Comparison of ENCODE assay signal across 16 cellular contexts in genomic region chr15:79296583-79296982, GRCh38. TPM values are rescaled to one million over a fixed set of nuclear protein-coding genes. Genes with fewer than 3 reads are reported as not detected.
DNase-seq lines count a peak whose midpoint lies in the region; ATAC-seq and TF ChIP-seq lines count a peak whose summit lies in the region.
"Had no signal": no experiment of that assay in that cellular context is flagged by ENCODE, and none has a peak within 500 bp of the region (broad histone marks: within the 10 kb centered on the region; RNA-seq: fewer than 3 reads in every experiment).

No MANE protein-coding gene starts in this region.

- H3K4me1 Mint-ChIP-seq in activated CD4-positive, alpha-beta T cell treated with anti-CD3 and anti-CD28 coated beads for 36 hours: no peaks in the 10 kb centered on the region
- no peaks in the 10 kb centered on the region for H3K4me1 Mint-ChIP-seq in WTC11
- H3K4me1 Mint-ChIP-seq: T-cell had no signal

- H3K27ac ChIP-seq in Karpas-422 (ENCODE audit: low read length): no peak overlapping the region
- no peak overlapping the region for H3K27ac ChIP-seq in osteoblast (ENCODE audit: low read depth, low read length)
- H3K27ac ChIP-seq: breast epithelium, lower lobe of right lung had no signal

- no peaks in the 10 kb centered on the region for H3K9me3 Mint-ChIP-seq in activated CD4-positive, alpha-beta T cell treated with anti-CD3 and anti-CD28 coated beads for 36 hours (ENCODE audit: low read depth)
- peaks cover 7% of the 10 kb centered on the region for H3K9me3 Mint-ChIP-seq in WTC11
- H3K9me3 Mint-ChIP-seq: T-cell had no signal

- intact Hi-C loops in activated CD4-positive, alpha-beta T cell treated with anti-CD3 and anti-CD28 coated beads for 36 hours (cut with DNase I, micrococcal nuclease): no loop called here

- no peaks in the 10 kb centered on the region for H4K20me1 ChIP-seq in Karpas-422 (ENCODE audit: insufficient read depth, low read depth, low read length)
- no peaks in the 10 kb centered on the region for H4K20me1 ChIP-seq in osteoblast (ENCODE audit: insufficient read depth, low read length)

- H3K4me3 Mint-ChIP-seq in activated CD4-positive, alpha-beta T cell treated with anti-CD3 and anti-CD28 coated beads for 36 hours: no peak overlapping the region
- no peak overlapping the region for H3K4me3 Mint-ChIP-seq in WTC11
- H3K4me3 Mint-ChIP-seq: T-cell had no signal

- TF ChIP-seq CTCF in WTC11 (IDR thresholded peaks at IDR 0.05) (no peak), osteoblast (IDR thresholded peaks at IDR 0.05; ENCODE audit: extremely low read depth, low read depth, low read length) (peak; percentile 19)

- no peaks in the 10 kb centered on the region for H3K9me2 ChIP-seq in Karpas-422 (replicated peaks; ENCODE audit: insufficient read depth, low read length)

- peaks cover 18% of the 10 kb centered on the region for H3K27me3 Mint-ChIP-seq in activated CD4-positive, alpha-beta T cell treated with anti-CD3 and anti-CD28 coated beads for 36 hours
- peaks cover 48% of the 10 kb centered on the region for H3K27me3 Mint-ChIP-seq in WTC11 (ENCODE audit: low read depth)

- H3K4me2 ChIP-seq in Karpas-422 (ENCODE audit: low read depth, low read length, poor library complexity, severe bottlenecking) (no peak overlapping the region), osteoblast (ENCODE audit: insufficient read depth, low read length) (no peak overlapping the region)

- CTCF ChIA-PET in activated CD4-positive, alpha-beta T cell treated with anti-CD3 and anti-CD28 coated beads for 36 hours (lab: Charles Lee): interaction anchor here (0.6 to 1.4 kb wide), 2 partner anchors 13 kb away, joined by 3 read pairs; no protein-coding TSS in a partner anchor
- CTCF ChIA-PET in WTC11 (lab: Charles Lee): interaction anchor here (0.7 kb wide), 1 partner anchor 14 kb away, joined by 6 read pairs; the partner anchor contains the start of gene TMED3

- no peak overlapping the region for H3K9ac ChIP-seq in Karpas-422 (ENCODE audit: low read length)

- H3K79me2 ChIP-seq in Karpas-422 (ENCODE audit: low read length) (no peaks in the 10 kb centered on the region), osteoblast (ENCODE audit: insufficient read depth, low read length) (no peaks in the 10 kb centered on the region)

- no peaks in the 10 kb centered on the region for H3K9me3 ChIP-seq in Karpas-422 (ENCODE audit: low read length)
- no peaks in the 10 kb centered on the region for H3K9me3 ChIP-seq in osteoblast (ENCODE audit: low read depth, low read length)
- H3K9me3 ChIP-seq: breast epithelium, lower lobe of right lung had no signal

- H2AFZ ChIP-seq in Karpas-422 (ENCODE audit: low read length) (peak overlapping the region; percentile 80; the same call in 1 of the 2 replicates), osteoblast (ENCODE audit: low read length) (no peak overlapping the region)

- H3K27me3 ChIP-seq in Karpas-422 (ENCODE audit: low read length) (no peaks in the 10 kb centered on the region), osteoblast (ENCODE audit: insufficient read depth, low read length) (peaks cover 18% of the 10 kb centered on the region)
- H3K27me3 ChIP-seq: breast epithelium had no signal

- no peak overlapping the region for H3K27ac Mint-ChIP-seq in activated CD4-positive, alpha-beta T cell treated with anti-CD3 and anti-CD28 coated beads for 36 hours
- H3K27ac Mint-ChIP-seq in WTC11: no peak overlapping the region
- H3K27ac Mint-ChIP-seq: T-cell had no signal

- DNase-seq in activated CD4-positive, alpha-beta T cell treated with anti-CD3 and anti-CD28 coated beads for 36 hours: peak; percentile 18
- no peak for DNase-seq in activated CD4-positive, alpha-beta T cell treated with anti-CD3 and anti-CD28 coated beads for 48 hours
- peak; percentile 73 for DNase-seq in Karpas-422
- DNase-seq in WTC11 (ENCODE audit: low spot score): no peak
- DNase-seq in osteoblast (ENCODE audit: insufficient read length, low spot score, missing footprints): no peak
- DNase-seq in NCI-H2107 (lab: John Stamatoyannopoulos, UW): no peak
- no peak for DNase-seq in activated T-cell treated with anti-CD3 and anti-CD28 coated beads, Interleukin-2, amount 50 U/mL, for 48 hours
- DNase-seq: activated CD4-positive, alpha-beta T cell treated with anti-CD3 and anti-CD28 coated beads, Interleukin-2, amount 50 U/mL, for 48 hours; activated gamma-delta T cell; DMS79 treated with DMSO at 0.1 percent for 48 hours; lower lobe of right lung; NCI-H446; T-cell had no signal

- peak; percentile 26 for ATAC-seq in activated CD4-positive, alpha-beta T cell treated with anti-CD3 and anti-CD28 coated beads for 36 hours
- ATAC-seq in WTC11: peak; percentile 66
- ATAC-seq in GM19351 (IDR thresholded peaks at IDR 0.05; ENCODE audit: unreplicated experiment): no peak
- ATAC-seq: lower lobe of right lung, T-cell had no signal

- H3K4me3 ChIP-seq in Karpas-422 (ENCODE audit: low read length) (no peak overlapping the region), osteoblast (ENCODE audit: insufficient read depth, low read length) (no peak overlapping the region)
- H3K4me3 ChIP-seq: breast epithelium, lower lobe of right lung had no signal

- POLR2A ChIA-PET in activated CD4-positive, alpha-beta T cell treated with anti-CD3 and anti-CD28 coated beads for 36 hours (lab: Charles Lee): no interaction called here
- POLR2A ChIA-PET in WTC11 (lab: Charles Lee): no interaction called here

- H3K36me3 Mint-ChIP-seq in activated CD4-positive, alpha-beta T cell treated with anti-CD3 and anti-CD28 coated beads for 36 hours (ENCODE audit: low read depth): no peaks in the 10 kb centered on the region
- H3K36me3 Mint-ChIP-seq in WTC11: no peaks in the 10 kb centered on the region
- H3K36me3 Mint-ChIP-seq: T-cell had no signal

- H3K4me1 ChIP-seq in Karpas-422 (ENCODE audit: low read length) (no peaks in the 10 kb centered on the region), osteoblast (ENCODE audit: insufficient read depth, low read length) (no peaks in the 10 kb centered on the region)
- H3K4me1 ChIP-seq: breast epithelium, lower lobe of right lung had no signal

- H3K36me3 ChIP-seq in Karpas-422 (ENCODE audit: insufficient read depth, low read length) (no peaks in the 10 kb centered on the region), osteoblast (ENCODE audit: insufficient read depth, low read length) (no peaks in the 10 kb centered on the region)
- H3K36me3 ChIP-seq: breast epithelium, lower lobe of right lung had no signal

TF ChIP-seq in WTC11, 78 proteins besides CTCF, POLR2A, EP300 and RAD21:
- no peak for TF ChIP-seq ZNF532 (CRISPR knock-in tag; IDR thresholded peaks at IDR 0.05; ENCODE audit: borderline replicate concordance)
- no peak for TF ChIP-seq RELA (CRISPR knock-in tag; IDR thresholded peaks at IDR 0.05; ENCODE audit: borderline replicate concordance)
TF ChIP-seq in WTC11: peak in this region for 0.

RNA-seq across cellular contexts. Expression of gene ANKRD34C, which starts 14.1 kb away (rescaled TPM):
- total RNA-seq in activated CD4-positive, alpha-beta T cell treated with anti-CD3 and anti-CD28 coated beads for 36 hours: not detected
- 0.93 TPM in 1 of 2 replicates, not detected in the other for total RNA-seq in Karpas-422 (2014; rRNA removed; shearing (Covaris generic); ENCODE audit: low replicate concordance)
- total RNA-seq in WTC11 (2021): not detected in 3 replicates
- total RNA-seq in osteoblast: not detected in 2 replicates
- total RNA-seq: breast epithelium, endothelial cell of umbilical vein, lower lobe of right lung, T-cell had no signal

RNA-seq across cellular contexts. Expression of gene TMED3, which starts 14.3 kb away (rescaled TPM):
- total RNA-seq in activated CD4-positive, alpha-beta T cell treated with anti-CD3 and anti-CD28 coated beads for 36 hours: 10 to 100 TPM; 33.5 to 37.2 TPM
- total RNA-seq in Karpas-422 (2014; rRNA removed; shearing (Covaris generic); ENCODE audit: low replicate concordance): 67.3 and 103 TPM in 2 replicates
- total RNA-seq in WTC11 (2021) (50.9 to 53.5 TPM (median 51.2 TPM) in 3 replicates), osteoblast (154 and 161 TPM in 2 replicates)

Comparison
In these comparisons a context has a peak if more than half of its experiments do, and no peak if none do; other contexts are left out.
1. DNase-seq: peak in activated CD4-positive, alpha-beta T cell treated with anti-CD3 and anti-CD28 coated beads for 36 hours (single experiment) and Karpas-422 (single experiment); none in activated CD4-positive, alpha-beta T cell treated with anti-CD3 and anti-CD28 coated beads for 48 hours (single experiment), WTC11 (single experiment), osteoblast (single experiment), NCI-H2107 (single experiment) and activated T-cell treated with anti-CD3 and anti-CD28 coated beads, Interleukin-2, amount 50 U/mL, for 48 hours (0 of 2).